17 cellular contexts compared by ENCODE assay signal in genomic region chr1:247407978-247408560, GRCh38. TPM values are rescaled to one million over a fixed set of nuclear protein-coding genes. Genes with fewer than 3 reads are reported as not detected.
DNase-seq lines count a peak whose midpoint lies in the region; ATAC-seq, FAIRE-seq and TF ChIP-seq lines count a peak whose summit lies in the region.
"Had no signal": no experiment of that assay in that cellular context is flagged by ENCODE, and none has a peak within 500 bp of the region (broad histone marks: within the 10 kb centered on the region; RNA-seq: fewer than 3 reads in every experiment).

No MANE protein-coding gene starts in this region.

- CTCF ChIA-PET in activated CD4-positive, alpha-beta memory T cell treated with anti-CD3 and anti-CD28 coated beads for 36 hours (lab: Charles Lee), result interaction anchor here (1.2 kb wide), 1 partner anchor 18 kb away, joined by 3 read pairs; no protein-coding TSS in a partner anchor

- no peaks in the 10 kb centered on the region for H3K27me3 ChIP-seq in lower lobe of right lung (ENCODE audit: low read depth)
- H3K27me3 ChIP-seq: esophagus squamous epithelium, heart left ventricle had no signal

- no peak overlapping the region for H3K4me3 ChIP-seq in lower lobe of right lung
- H3K4me3 ChIP-seq: esophagus squamous epithelium had no signal

- FAIRE-seq in GM12891 (lab: Jason Lieb, UNC), result peak; percentile 23
- FAIRE-seq: G401.6 had no signal

- no peaks in the 10 kb centered on the region for H3K9me3 ChIP-seq in lower lobe of right lung
- H3K9me3 ChIP-seq: esophagus squamous epithelium, heart left ventricle had no signal

- peak overlapping the region; percentile 38 for H3K4me3 Mint-ChIP-seq in T-helper 2 cell treated with Interferon-gamma antibody and Interleukin-4, amounts not matched to agents 5 μg/mL and 100 μg/mL, for 36 hours
- peak overlapping the region; percentile 45 for H3K4me3 Mint-ChIP-seq in activated CD4-positive, alpha-beta memory T cell treated with anti-CD3 and anti-CD28 coated beads for 36 hours

- H3K36me3 Mint-ChIP-seq in T-helper 2 cell treated with Interferon-gamma antibody and Interleukin-4, amounts not matched to agents 5 μg/mL and 100 μg/mL, for 36 hours (ENCODE audit: low read depth), result no peaks in the 10 kb centered on the region
- no peaks in the 10 kb centered on the region for H3K36me3 Mint-ChIP-seq in activated CD4-positive, alpha-beta memory T cell treated with anti-CD3 and anti-CD28 coated beads for 36 hours

- no peak for TF ChIP-seq CTCF in lower lobe of right lung (IDR thresholded peaks at IDR 0.05)

- no peaks in the 10 kb centered on the region for H3K9me3 Mint-ChIP-seq in T-helper 2 cell treated with Interferon-gamma antibody and Interleukin-4, amounts not matched to agents 5 μg/mL and 100 μg/mL, for 36 hours
- H3K9me3 Mint-ChIP-seq in activated CD4-positive, alpha-beta memory T cell treated with anti-CD3 and anti-CD28 coated beads for 36 hours, result no peaks in the 10 kb centered on the region

- POLR2A ChIA-PET in activated CD4-positive, alpha-beta memory T cell treated with anti-CD3 and anti-CD28 coated beads for 36 hours (lab: Charles Lee), result interaction anchor here (2.1 kb wide), 1 partner anchor 22 kb away, joined by 5 read pairs; no protein-coding TSS in a partner anchor

- peaks cover 33% of the 10 kb centered on the region for H3K4me1 Mint-ChIP-seq in T-helper 2 cell treated with Interferon-gamma antibody and Interleukin-4, amounts not matched to agents 5 μg/mL and 100 μg/mL, for 36 hours (ENCODE audit: low read depth)
- H3K4me1 Mint-ChIP-seq in activated CD4-positive, alpha-beta memory T cell treated with anti-CD3 and anti-CD28 coated beads for 36 hours (ENCODE audit: low read depth), result peaks cover 43% of the 10 kb centered on the region

- TF ChIP-seq POLR2A in GM12891 (IDR thresholded peaks at IDR 0.05; ENCODE audit: low read depth, low read length), result no peak

- no peak overlapping the region for H3K27ac ChIP-seq in lower lobe of right lung
- H3K27ac ChIP-seq: VCaP had no signal

- peaks cover 36% of the 10 kb centered on the region for H3K27me3 Mint-ChIP-seq in T-helper 2 cell treated with Interferon-gamma antibody and Interleukin-4, amounts not matched to agents 5 μg/mL and 100 μg/mL, for 36 hours (ENCODE audit: low read depth)
- H3K27me3 Mint-ChIP-seq in activated CD4-positive, alpha-beta memory T cell treated with anti-CD3 and anti-CD28 coated beads for 36 hours, result peaks cover 6% of the 10 kb centered on the region

- peak; percentile 50 to 59 for ATAC-seq in lower lobe of right lung
- no peak for ATAC-seq in GM19351 (IDR thresholded peaks at IDR 0.05; ENCODE audit: unreplicated experiment)

- no peak overlapping the region for H3K27ac Mint-ChIP-seq in T-helper 2 cell treated with Interferon-gamma antibody and Interleukin-4, amounts not matched to agents 5 μg/mL and 100 μg/mL, for 36 hours
- peak overlapping the region; percentile 26 for H3K27ac Mint-ChIP-seq in activated CD4-positive, alpha-beta memory T cell treated with anti-CD3 and anti-CD28 coated beads for 36 hours

- H3K4me1 ChIP-seq in lower lobe of right lung, result no peaks in the 10 kb centered on the region
- H3K4me1 ChIP-seq: esophagus squamous epithelium had no signal

- intact Hi-C loops in activated CD4-positive, alpha-beta memory T cell treated with anti-CD3 and anti-CD28 coated beads for 36 hours (cut with micrococcal nuclease), result loop anchor here (1.0 to 10.0 kb wide), 4 partner anchors 13 to 1073 kb away; partner anchors contain the start of genes CNST and TFB2M
- intact Hi-C loops in lower lobe of right lung (cut with DNase I), result no loop called here

- H3K36me3 ChIP-seq in lower lobe of right lung, result no peaks in the 10 kb centered on the region
- H3K36me3 ChIP-seq: esophagus squamous epithelium, heart left ventricle had no signal

- no peak for DNase-seq in T-helper 2 cell treated with Interferon-gamma antibody and Interleukin-4, amounts not matched to agents 5 μg/mL and 100 μg/mL, for 36 hours (ENCODE audit: low spot score)
- no peak for DNase-seq in T-helper 2 cell
- DNase-seq in GM12891 (ENCODE audit: insufficient read length, low spot score), result no peak
- peak; percentile 18 for DNase-seq in activated CD4-positive, alpha-beta memory T cell treated with anti-CD3 and anti-CD28 coated beads for 36 hours
- DNase-seq in lower lobe of right lung, result no peak
- DNase-seq in anterior cingulate cortex (lab: John Stamatoyannopoulos, UW), result no peak
- no peak for DNase-seq in D341Med (ENCODE audit: low spot score)
- DNase-seq: 8988T, esophagus squamous epithelium, NCI-H2081 had no signal

TF ChIP-seq in GM12891, 5 proteins besides CTCF, POLR2A, EP300 and RAD21:
- TF ChIP-seq PAX5 (IDR thresholded peaks at IDR 0.05; ENCODE audit: insufficient read depth, low read length, severe bottlenecking) (no peak), SPI1 (IDR thresholded peaks at IDR 0.05; ENCODE audit: low read depth, low read length) (no peak), POU2F2 (IDR thresholded peaks at IDR 0.05; ENCODE audit: low read depth, low read length) (no peak), TAF1 (IDR thresholded peaks at IDR 0.05; ENCODE audit: low read depth, low read length) (no peak), POLR2AphosphoS5 (IDR thresholded peaks at IDR 0.05; ENCODE audit: low read depth, low read length) (no peak)

RNA-seq across cellular contexts. Expression of gene NLRP3, which starts 7.9 kb away (rescaled TPM):
- polyA plus RNA-seq in GM12891 (2012; ENCODE audit: low read depth, missing spikeins), result 0.14 TPM
- 1 to 10 TPM in 1 of 2 experiments, under 1 TPM in 1; 0.97 to 1.5 TPM for total RNA-seq in activated CD4-positive, alpha-beta memory T cell treated with anti-CD3 and anti-CD28 coated beads for 36 hours
- total RNA-seq in lower lobe of right lung, result 3.5 TPM

RNA-seq across cellular contexts. Expression of gene OR2B11, which starts 49.8 kb away (rescaled TPM):
- polyA plus RNA-seq in GM12891 (2012; ENCODE audit: low read depth, missing spikeins), result not detected
- total RNA-seq in activated CD4-positive, alpha-beta memory T cell treated with anti-CD3 and anti-CD28 coated beads for 36 hours, result not detected
- not detected for total RNA-seq in lower lobe of right lung
- total RNA-seq: dermis microvascular lymphatic vessel endothelial cell, esophagus squamous epithelium, heart left ventricle, LHCN-M2, renal cortical epithelial cell had no signal
- polyA plus RNA-seq: heart left ventricle had no signal
